Comparison of ENCODE assay signal across 8 cellular contexts in the genomic region with DNA sequence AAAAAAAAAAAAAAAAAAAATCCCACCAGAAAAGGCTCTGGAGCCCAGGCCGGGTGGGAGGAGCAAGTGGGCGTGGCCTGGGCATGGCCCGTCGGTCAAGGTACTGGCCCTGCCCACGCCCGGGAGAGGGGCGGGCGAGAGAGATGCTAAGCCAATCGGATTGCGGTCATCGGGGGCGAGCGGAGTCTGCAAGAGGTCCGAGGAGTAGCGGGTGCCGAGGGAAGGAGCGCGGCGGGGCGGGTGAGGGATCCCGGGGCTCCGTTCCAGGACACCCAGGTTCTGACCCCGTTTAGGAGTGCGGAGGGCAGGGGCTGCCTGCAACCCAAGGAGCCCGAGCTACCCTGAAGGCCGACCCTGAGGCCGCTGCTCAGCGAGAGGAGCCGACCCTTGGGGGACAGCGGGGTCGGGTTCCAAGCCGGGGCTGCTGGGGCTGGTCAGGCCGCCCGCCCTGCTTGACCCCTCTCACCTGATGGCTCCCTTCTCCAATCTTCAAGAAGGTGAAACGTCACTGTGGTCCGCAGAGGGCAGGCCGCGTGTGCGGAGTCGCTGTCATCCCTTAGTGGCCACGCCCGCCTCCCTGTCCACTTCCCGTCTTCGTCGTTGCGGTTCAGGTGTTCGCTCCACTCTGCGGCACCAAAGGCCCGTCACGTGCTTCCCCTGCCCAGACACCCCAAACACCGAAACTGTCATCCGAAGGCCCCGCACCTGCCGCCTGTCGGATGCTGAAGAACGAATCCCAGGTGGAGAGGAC. TPM values are rescaled to one million over a fixed set of nuclear protein-coding genes. Genes with fewer than 3 reads are reported as not detected.
DNase-seq lines count a peak whose midpoint lies in the region; ATAC-seq and TF ChIP-seq lines count a peak whose summit lies in the region.

No MANE protein-coding gene starts in this region.

- H4K20me1 ChIP-seq in OCI-LY7 (ENCODE audit: insufficient read depth, low read length), result no peaks in the 10 kb centered on the region

- H3K9me2 ChIP-seq in OCI-LY7 (ENCODE audit: insufficient read depth, low read length), result no peaks in the 10 kb centered on the region

- peak overlapping the region; percentile 61 to 95 (median 88) for H3K4me3 Mint-ChIP-seq in CD4-positive, CD25-positive, alpha-beta regulatory T cell
- H3K4me3 Mint-ChIP-seq in glutamatergic neuron (ENCODE audit: unreplicated experiment) (peak overlapping the region; percentile 84), osteocyte (ENCODE audit: unreplicated experiment) (peak overlapping the region; percentile 72)

- H3K27ac Mint-ChIP-seq in CD4-positive, CD25-positive, alpha-beta regulatory T cell, result peak overlapping the region; percentile 91 to 98 (median 96)
- H3K27ac Mint-ChIP-seq in glutamatergic neuron (ENCODE audit: unreplicated experiment) (no peak overlapping the region), osteocyte (ENCODE audit: unreplicated experiment) (no peak overlapping the region)

- no peaks in the 10 kb centered on the region for H3K36me3 ChIP-seq in CD4-positive, CD25-positive, alpha-beta regulatory T cell (ENCODE audit: control insufficient read depth, insufficient read depth, low read length)
- H3K36me3 ChIP-seq in OCI-LY7 (ENCODE audit: insufficient read depth, low read length), result no peaks in the 10 kb centered on the region

- TF ChIP-seq CTCF in glutamatergic neuron (IDR thresholded peaks at IDR 0.05; ENCODE audit: partially characterized antibody, unreplicated experiment) (no peak), osteocyte (IDR thresholded peaks at IDR 0.05) (no peak), OCI-LY7 (conservative IDR thresholded peaks at IDR 0.05; ENCODE audit: low read length) (no peak)

- BruUV-seq in OCI-LY7 (replicated peaks; lab: Mats Ljungman, UMichigan), result no TSS peak

- no peaks in the 10 kb centered on the region for H3K9me3 ChIP-seq in CD4-positive, CD25-positive, alpha-beta regulatory T cell (ENCODE audit: control insufficient read depth in 2 of 2, low read length in 2 of 2)
- H3K9me3 ChIP-seq in OCI-LY7 (ENCODE audit: low read length), result no peaks in the 10 kb centered on the region

- peaks cover 3% of the 10 kb centered on the region for H3K4me1 ChIP-seq in CD4-positive, CD25-positive, alpha-beta regulatory T cell (ENCODE audit: control insufficient read depth, insufficient read depth, low read length, poor library complexity, severe bottlenecking)
- no peaks in the 10 kb centered on the region for H3K4me1 ChIP-seq in OCI-LY7 (ENCODE audit: insufficient read depth, low read length, poor library complexity, severe bottlenecking)

- H3K4me1 Mint-ChIP-seq in CD4-positive, CD25-positive, alpha-beta regulatory T cell, result peaks cover 0 to 27% (median 5%) of the 10 kb centered on the region in 4 donors
- H3K4me1 Mint-ChIP-seq in glutamatergic neuron (ENCODE audit: low read depth, unreplicated experiment) (no peaks in the 10 kb centered on the region), osteocyte (ENCODE audit: unreplicated experiment) (peaks cover 10% of the 10 kb centered on the region)

- ATAC-seq in CD4-positive, CD25-positive, alpha-beta regulatory T cell (ENCODE audit: low read depth in 2 of 2), result peak; percentile 85 to 96
- peak; percentile 70 for ATAC-seq in HG02678 (IDR thresholded peaks at IDR 0.05; ENCODE audit: unreplicated experiment)

- no peak overlapping the region for H2AFZ ChIP-seq in OCI-LY7 (ENCODE audit: low read length)

- no peaks in the 10 kb centered on the region for H3K9me3 Mint-ChIP-seq in CD4-positive, CD25-positive, alpha-beta regulatory T cell
- peaks cover 1% of the 10 kb centered on the region for H3K9me3 Mint-ChIP-seq in glutamatergic neuron (ENCODE audit: unreplicated experiment)
- no peaks in the 10 kb centered on the region for H3K9me3 Mint-ChIP-seq in osteocyte (ENCODE audit: unreplicated experiment)

- peak overlapping the region; percentile 82 for H3K27ac ChIP-seq in CD4-positive, CD25-positive, alpha-beta regulatory T cell (ENCODE audit: insufficient read depth, low read length, poor library complexity, severe bottlenecking)
- no peak overlapping the region for H3K27ac ChIP-seq in OCI-LY7 (ENCODE audit: low read depth, low read length, poor library complexity, severe bottlenecking)

- H3K36me3 Mint-ChIP-seq in CD4-positive, CD25-positive, alpha-beta regulatory T cell, result peaks cover 5% of the 10 kb centered on the region
- no peaks in the 10 kb centered on the region for H3K36me3 Mint-ChIP-seq in glutamatergic neuron (ENCODE audit: unreplicated experiment)
- H3K36me3 Mint-ChIP-seq in osteocyte (ENCODE audit: unreplicated experiment), result no peaks in the 10 kb centered on the region

- peaks cover 21% of the 10 kb centered on the region for H3K27me3 Mint-ChIP-seq in CD4-positive, CD25-positive, alpha-beta regulatory T cell
- H3K27me3 Mint-ChIP-seq in glutamatergic neuron (ENCODE audit: unreplicated experiment), result peaks cover 4% of the 10 kb centered on the region
- H3K27me3 Mint-ChIP-seq in osteocyte (ENCODE audit: unreplicated experiment), result no peaks in the 10 kb centered on the region

- intact Hi-C loops in OCI-LY7 (cut with micrococcal nuclease; ENCODE audit: unreplicated experiment), result no loop called here

- POLR2A ChIA-PET in OCI-LY7 (lab: Charles Lee), result no interaction called here

- no peak overlapping the region for H3K4me2 ChIP-seq in OCI-LY7 (ENCODE audit: low read length)

- CTCF ChIA-PET in OCI-LY7 (lab: Charles Lee; ENCODE audit: unreplicated experiment), result no interaction called here

- H3K79me2 ChIP-seq in OCI-LY7 (ENCODE audit: insufficient read depth, low read depth, low read length), result no peaks in the 10 kb centered on the region

- H3K4me3 ChIP-seq in CD4-positive, CD25-positive, alpha-beta regulatory T cell (ENCODE audit: low read depth, low read length), result no peak overlapping the region
- no peak overlapping the region for H3K4me3 ChIP-seq in OCI-LY7 (ENCODE audit: low read depth, low read length, poor library complexity, severe bottlenecking)

- peak; percentile 79 to 90 (median 84) for DNase-seq in CD4-positive, CD25-positive, alpha-beta regulatory T cell
- DNase-seq in RPMI7951 (ENCODE audit: low read depth), result peak; percentile 57
- DNase-seq in activated naive CD4-positive, alpha-beta T cell treated with anti-CD3 and anti-CD28 coated beads, Interleukin-2, amount 50 U/mL, for 16 hours, result peak; percentile 75
- peak; percentile 95 for DNase-seq in glutamatergic neuron
- DNase-seq in osteocyte (ENCODE audit: extremely low spot score, unreplicated experiment), result peak; percentile 91
- DNase-seq in superior temporal gyrus (ENCODE audit: extremely low spot score), result peak; percentile 47
- no peak for DNase-seq in OCI-LY7 (ENCODE audit: low spot score)

- H3K27me3 ChIP-seq in CD4-positive, CD25-positive, alpha-beta regulatory T cell (ENCODE audit: control insufficient read depth, insufficient read depth, low read length), result no peaks in the 10 kb centered on the region

RNA-seq across cellular contexts. Expression of a gene that starts 11.1 kb away (rescaled TPM):
- 20.2 TPM for total RNA-seq in CD4-positive, CD25-positive, alpha-beta regulatory T cell
- polyA plus RNA-seq in CD4-positive, CD25-positive, alpha-beta regulatory T cell, result 1 to 10 TPM; 2.5 to 6.2 (median 2.8) TPM
- 7.6 and 8.0 TPM in 2 replicates for total RNA-seq in RPMI7951 (2014; rRNA removed; shearing (Covaris generic))
- total RNA-seq in glutamatergic neuron (ENCODE audit: unreplicated experiment) (27.5 TPM), osteocyte (30.6 and 30.7 TPM in 2 replicates), OCI-LY7 (2022) (36.5 and 38.2 TPM in 2 replicates)
- total RNA-seq in OCI-LY7 (2014; rRNA removed; shearing (Covaris generic)), result 17.7 and 18.1 TPM in 2 replicates

RNA-seq across cellular contexts. Expression of a gene that starts 38.6 kb away (rescaled TPM):
- total RNA-seq in CD4-positive, CD25-positive, alpha-beta regulatory T cell, result 1.1 TPM
- polyA plus RNA-seq in CD4-positive, CD25-positive, alpha-beta regulatory T cell, result under 1 TPM; 0.22 to 0.95 (median 0.42) TPM
- 7.0 and 14.8 TPM in 2 replicates for total RNA-seq in RPMI7951 (2014; rRNA removed; shearing (Covaris generic))
- total RNA-seq in glutamatergic neuron (ENCODE audit: unreplicated experiment), result 49.5 TPM
- total RNA-seq in osteocyte, result 24.0 and 26.6 TPM in 2 replicates
- 9.0 and 10.2 TPM in 2 replicates for total RNA-seq in OCI-LY7 (2014; rRNA removed; shearing (Covaris generic))
- 22.5 and 23.3 TPM in 2 replicates for total RNA-seq in OCI-LY7 (2022)

Comparison
In these comparisons a context has a peak if more than half of its experiments do, and no peak if none do; other contexts are left out.
1. H3K27ac Mint-ChIP-seq: peak in CD4-positive, CD25-positive, alpha-beta regulatory T cell (3 of 3); none in glutamatergic neuron (single experiment) and osteocyte (single experiment).
2. Peak in every context shown above with its lines, with median percentiles within 50 percentile points of each other: H3K4me3 Mint-ChIP-seq.